ENCODE assay signal across 21 cellular contexts in the genomic region with DNA sequence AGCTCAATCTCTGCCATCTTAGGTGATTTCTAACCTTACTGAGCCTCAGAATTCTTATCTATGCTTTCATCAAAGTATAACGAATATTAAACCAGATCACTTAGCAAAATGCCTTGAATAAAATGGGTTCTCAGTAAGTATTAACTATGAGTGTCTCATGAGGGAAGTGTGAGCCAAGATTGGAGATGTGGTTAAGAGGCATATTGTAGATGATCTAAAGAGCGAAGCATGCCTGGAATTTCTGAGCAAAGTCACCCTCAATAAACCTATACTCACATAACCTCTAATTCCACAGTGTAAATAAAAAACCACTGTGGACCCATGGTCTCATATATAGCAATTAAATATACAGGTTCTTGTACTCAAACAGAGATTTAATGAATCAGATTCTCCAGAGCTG.
DNase-seq lines count a peak whose midpoint lies in the region; TF ChIP-seq lines count a peak whose summit lies in the region.
"Had no signal": no experiment of that assay in that cellular context is flagged by ENCODE, and none has a peak within 500 bp of the region (broad histone marks: within the 10 kb centered on the region; RNA-seq: fewer than 3 reads in every experiment).

No MANE protein-coding gene starts in this region.

- no peaks in the 10 kb centered on the region for H3K27me3 ChIP-seq in SK-N-SH (ENCODE audit: insufficient read depth)
- no peaks in the 10 kb centered on the region for H3K27me3 ChIP-seq in uterus
- H3K27me3 ChIP-seq: adrenal gland, esophagus muscularis mucosa, right lobe of liver had no signal

- no peak for TF ChIP-seq CTCF in SK-N-SH (IDR thresholded peaks at IDR 0.05)
- TF ChIP-seq CTCF in uterus (IDR thresholded peaks at IDR 0.05): no peak

- DNase-seq in EL (peak; percentile 7), NCI-H69 (lab: John Stamatoyannopoulos, UW) (peak; percentile 45), fibroblast of peridontal ligament (ENCODE audit: extremely low read depth) (peak; percentile 5), non-pigmented ciliary epithelial cell (ENCODE audit: low read depth) (peak; percentile 22), SK-N-SH (no peak), NCI-H526 (lab: John Stamatoyannopoulos, UW) (no peak), uterus (no peak), mesenteric fat pad (ENCODE audit: low spot score) (no peak)
- DNase-seq: activated CD4-positive, alpha-beta T cell treated with anti-CD3 and anti-CD28 coated beads, Interleukin-2, amount 10 ng/mL, durations not matched to agents 7 days and 5 days; activated gamma-delta T cell; adrenal gland; CD8-positive, alpha-beta memory T cell; effector CD8-positive, alpha-beta T cell; GM23248; NCI-H1694; right lobe of liver; stimulated activated naive B cell treated with anti-CD40 and anti-IgM and Interleukin-4, amounts not matched to agents 10 μg/mL and 1 μg/mL and 100 μg/mL, for 72 hours; T-helper 1 cell had no signal

- no peaks in the 10 kb centered on the region for H4K20me1 ChIP-seq in SK-N-SH (ENCODE audit: insufficient read depth)

- TF ChIP-seq RAD21 in SK-N-SH (IDR thresholded peaks at IDR 0.05; ENCODE audit: low read length): no peak

- H3K4me1 ChIP-seq in SK-N-SH (ENCODE audit: control insufficient read depth in 1 of 2, insufficient read depth in 2 of 2, low read depth in 1 of 2, low read length in 1 of 2) (no peaks in the 10 kb centered on the region), uterus (no peaks in the 10 kb centered on the region)
- H3K4me1 ChIP-seq: adrenal gland, esophagus muscularis mucosa, right lobe of liver had no signal

- TF ChIP-seq POLR2A in uterus (IDR thresholded peaks at IDR 0.05): no peak

- H3K27ac ChIP-seq in SK-N-SH (ENCODE audit: low read depth in 2 of 2, low read length in 1 of 2) (no peak overlapping the region), uterus (no peak overlapping the region)
- H3K27ac ChIP-seq: adrenal gland, esophagus muscularis mucosa, GM23248, right lobe of liver, thoracic aorta had no signal

- H3K36me3 ChIP-seq in SK-N-SH (replicated peaks in 1 of 2; ENCODE audit: control insufficient read depth in 1 of 2, insufficient read depth in 2 of 2, low read length in 1 of 2): no peaks in the 10 kb centered on the region
- no peaks in the 10 kb centered on the region for H3K36me3 ChIP-seq in uterus
- H3K36me3 ChIP-seq: adrenal gland, esophagus muscularis mucosa, right lobe of liver, thoracic aorta had no signal

- TF ChIP-seq EP300 in SK-N-SH (IDR thresholded peaks at IDR 0.05; ENCODE audit: borderline replicate concordance in 1 of 2, low read depth in 1 of 2, low read length in 1 of 2): no peak

- no peaks in the 10 kb centered on the region for H3F3A ChIP-seq in SK-N-SH (replicated peaks; ENCODE audit: insufficient read depth)

- H3K9me3 ChIP-seq in SK-N-SH (no peaks in the 10 kb centered on the region), uterus (no peaks in the 10 kb centered on the region)
- H3K9me3 ChIP-seq: adrenal gland, right lobe of liver, thoracic aorta had no signal

- H2AFZ ChIP-seq in SK-N-SH (ENCODE audit: low read depth): no peak overlapping the region
- H2AFZ ChIP-seq: GM23248 had no signal

- CTCF ChIA-PET in SK-N-SH (lab: Yijun Ruan, JAX): no interaction called here

- intact Hi-C loops in uterus (cut with DNase I; ENCODE audit: low total_unique reads): no loop called here

- POLR2A ChIA-PET in SK-N-SH (lab: Yijun Ruan, JAX): no interaction called here

- H3K79me2 ChIP-seq in SK-N-SH (ENCODE audit: insufficient read depth): no peaks in the 10 kb centered on the region

- H3K9me2 ChIP-seq in SK-N-SH: no peaks in the 10 kb centered on the region

- WGBS in SK-N-SH (ENCODE audit: low lambda C conversion rate): 13% methylated on average over 2 of the region's 2 CpGs

- no peak overlapping the region for H3K4me2 ChIP-seq in SK-N-SH

- no peak overlapping the region for H3K9ac ChIP-seq in SK-N-SH
- H3K9ac ChIP-seq: GM23248 had no signal

- H3K4me3 ChIP-seq in SK-N-SH (ENCODE audit: low read depth in 2 of 2, low read length in 1 of 2): no peak overlapping the region
- no peak overlapping the region for H3K4me3 ChIP-seq in uterus
- H3K4me3 ChIP-seq: adrenal gland, esophagus muscularis mucosa, GM23248, lung, right lobe of liver, thoracic aorta had no signal

TF ChIP-seq in SK-N-SH, 30 proteins besides CTCF, POLR2A, EP300 and RAD21:
- TF ChIP-seq MXI1 (IDR thresholded peaks at IDR 0.05; ENCODE audit: low read depth, low read length) (no peak), RXRA (IDR thresholded peaks at IDR 0.05; ENCODE audit: borderline replicate concordance, low read depth) (no peak), TEAD4 (IDR thresholded peaks at IDR 0.05; ENCODE audit: borderline replicate concordance, insufficient read depth) (no peak), POLR2AphosphoS5 (IDR thresholded peaks at IDR 0.05; ENCODE audit: low read depth, low read length) (no peak), RCOR1 (IDR thresholded peaks at IDR 0.05; ENCODE audit: low read length) (no peak), NFIC (IDR thresholded peaks at IDR 0.05; ENCODE audit: borderline replicate concordance) (no peak), MEF2A (IDR thresholded peaks at IDR 0.05; ENCODE audit: borderline replicate concordance, low read depth) (no peak), TCF12 (IDR thresholded peaks at IDR 0.05) (no peak), FOXM1 (IDR thresholded peaks at IDR 0.05; ENCODE audit: low read depth) (no peak), GABPA (IDR thresholded peaks at IDR 0.05; ENCODE audit: low read depth) (no peak), SIN3A (IDR thresholded peaks at IDR 0.05; ENCODE audit: borderline replicate concordance, low read depth, low read length) (no peak), TAF1 (IDR thresholded peaks at IDR 0.05; ENCODE audit: borderline replicate concordance, low read depth, low read length) (no peak)
- TF ChIP-seq, protein P1, sequence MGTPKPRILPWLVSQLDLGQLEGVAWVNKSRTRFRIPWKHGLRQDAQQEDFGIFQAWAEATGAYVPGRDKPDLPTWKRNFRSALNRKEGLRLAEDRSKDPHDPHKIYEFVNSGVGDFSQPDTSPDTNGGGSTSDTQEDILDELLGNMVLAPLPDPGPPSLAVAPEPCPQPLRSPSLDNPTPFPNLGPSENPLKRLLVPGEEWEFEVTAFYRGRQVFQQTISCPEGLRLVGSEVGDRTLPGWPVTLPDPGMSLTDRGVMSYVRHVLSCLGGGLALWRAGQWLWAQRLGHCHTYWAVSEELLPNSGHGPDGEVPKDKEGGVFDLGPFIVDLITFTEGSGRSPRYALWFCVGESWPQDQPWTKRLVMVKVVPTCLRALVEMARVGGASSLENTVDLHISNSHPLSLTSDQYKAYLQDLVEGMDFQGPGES (IDR thresholded peaks at IDR 0.05; ENCODE audit: low read depth, low read length): no peak
- TF ChIP-seq, protein P2, sequence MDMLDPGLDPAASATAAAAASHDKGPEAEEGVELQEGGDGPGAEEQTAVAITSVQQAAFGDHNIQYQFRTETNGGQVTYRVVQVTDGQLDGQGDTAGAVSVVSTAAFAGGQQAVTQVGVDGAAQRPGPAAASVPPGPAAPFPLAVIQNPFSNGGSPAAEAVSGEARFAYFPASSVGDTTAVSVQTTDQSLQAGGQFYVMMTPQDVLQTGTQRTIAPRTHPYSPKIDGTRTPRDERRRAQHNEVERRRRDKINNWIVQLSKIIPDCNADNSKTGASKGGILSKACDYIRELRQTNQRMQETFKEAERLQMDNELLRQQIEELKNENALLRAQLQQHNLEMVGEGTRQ (IDR thresholded peaks at IDR 0.05; ENCODE audit: borderline replicate concordance, low read depth, low read length): no peak
- TF ChIP-seq, protein P3, sequence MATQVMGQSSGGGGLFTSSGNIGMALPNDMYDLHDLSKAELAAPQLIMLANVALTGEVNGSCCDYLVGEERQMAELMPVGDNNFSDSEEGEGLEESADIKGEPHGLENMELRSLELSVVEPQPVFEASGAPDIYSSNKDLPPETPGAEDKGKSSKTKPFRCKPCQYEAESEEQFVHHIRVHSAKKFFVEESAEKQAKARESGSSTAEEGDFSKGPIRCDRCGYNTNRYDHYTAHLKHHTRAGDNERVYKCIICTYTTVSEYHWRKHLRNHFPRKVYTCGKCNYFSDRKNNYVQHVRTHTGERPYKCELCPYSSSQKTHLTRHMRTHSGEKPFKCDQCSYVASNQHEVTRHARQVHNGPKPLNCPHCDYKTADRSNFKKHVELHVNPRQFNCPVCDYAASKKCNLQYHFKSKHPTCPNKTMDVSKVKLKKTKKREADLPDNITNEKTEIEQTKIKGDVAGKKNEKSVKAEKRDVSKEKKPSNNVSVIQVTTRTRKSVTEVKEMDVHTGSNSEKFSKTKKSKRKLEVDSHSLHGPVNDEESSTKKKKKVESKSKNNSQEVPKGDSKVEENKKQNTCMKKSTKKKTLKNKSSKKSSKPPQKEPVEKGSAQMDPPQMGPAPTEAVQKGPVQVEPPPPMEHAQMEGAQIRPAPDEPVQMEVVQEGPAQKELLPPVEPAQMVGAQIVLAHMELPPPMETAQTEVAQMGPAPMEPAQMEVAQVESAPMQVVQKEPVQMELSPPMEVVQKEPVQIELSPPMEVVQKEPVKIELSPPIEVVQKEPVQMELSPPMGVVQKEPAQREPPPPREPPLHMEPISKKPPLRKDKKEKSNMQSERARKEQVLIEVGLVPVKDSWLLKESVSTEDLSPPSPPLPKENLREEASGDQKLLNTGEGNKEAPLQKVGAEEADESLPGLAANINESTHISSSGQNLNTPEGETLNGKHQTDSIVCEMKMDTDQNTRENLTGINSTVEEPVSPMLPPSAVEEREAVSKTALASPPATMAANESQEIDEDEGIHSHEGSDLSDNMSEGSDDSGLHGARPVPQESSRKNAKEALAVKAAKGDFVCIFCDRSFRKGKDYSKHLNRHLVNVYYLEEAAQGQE (IDR thresholded peaks at IDR 0.05; ENCODE audit: low read depth, low read length): no peak

Comparison
In these comparisons a context has a peak if more than half of its experiments do, and no peak if none do; other contexts are left out.
1. DNase-seq: peak in EL (single experiment), NCI-H69 (single experiment), fibroblast of peridontal ligament (single experiment) and non-pigmented ciliary epithelial cell (single experiment); none in SK-N-SH (single experiment), NCI-H526 (0 of 2), uterus (0 of 2) and mesenteric fat pad (single experiment).